6 cellular contexts compared by ENCODE assay signal in the genomic region with DNA sequence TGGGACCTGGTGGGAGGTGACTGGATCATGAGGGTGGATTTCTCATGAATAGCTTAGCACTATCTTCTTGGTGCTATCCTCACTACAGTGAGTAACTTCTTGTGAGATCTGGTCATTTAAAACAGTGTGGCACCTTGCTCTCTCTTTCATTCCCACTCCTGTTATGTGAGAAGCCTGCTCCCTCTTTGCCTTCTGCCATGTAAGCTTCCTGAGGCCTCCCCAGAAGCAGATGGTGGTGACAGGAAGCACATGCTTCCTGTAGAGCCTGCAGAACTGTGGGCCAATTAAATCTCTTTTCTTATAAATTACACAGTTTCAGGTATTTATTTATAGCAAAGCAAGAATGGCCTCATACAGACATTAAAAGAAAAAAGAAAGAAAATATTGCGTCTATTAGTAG. TPM values are rescaled to one million over a fixed set of nuclear protein-coding genes. Genes with fewer than 3 reads are reported as not detected.
DNase-seq lines count a peak whose midpoint lies in the region; ATAC-seq, FAIRE-seq and TF ChIP-seq lines count a peak whose summit lies in the region.
"Not testable (repeated sequence)": the region's sequence is repeated elsewhere in the genome, so short reads cannot be mapped to it uniquely, and the experiment has no call there.

No MANE protein-coding gene starts in this region.

- peak overlapping the region in 8 of 11 experiments; percentile 11 to 32 (median 22); a peak in 8 of 22 replicates for H3K4me2 ChIP-seq in BLaER1 treated with 17β-estradiol and CSF1 and Interleukin-3, amounts not matched to agents 10 nM and 100 nM
- not testable (repeated sequence) for H3K4me2 ChIP-seq in HepG2 (ENCODE audit: low read depth, low read length)

- H3K4me1 ChIP-seq in BLaER1 treated with 17β-estradiol and CSF1 and Interleukin-3, amounts not matched to agents 10 nM and 100 nM = peaks cover 8 to 28% (median 20%) of the 10 kb centered on the region in 10 experiments
- H3K4me1 ChIP-seq in endodermal cell (ENCODE audit: control insufficient read depth, insufficient read depth, low read length) = not testable (repeated sequence)
- H3K4me1 ChIP-seq in HepG2 (ENCODE audit: insufficient read depth, low read length) = peaks cover 45% of the 10 kb centered on the region

- not testable (repeated sequence) for FAIRE-seq in HepG2 (lab: Jason Lieb, UNC)

- 90% methylated on average over 1 of the region's 1 CpG; no CpG with 5 or more reads in 1 of the 2 experiments for WGBS in endodermal cell (ENCODE audit: insufficient coverage in 1 of 2, insufficient read length in 1 of 2), 2 experiments
- 97% methylated on average over 1 of the region's 1 CpG for WGBS in HepG2 (ENCODE audit: low lambda C conversion rate)

- peaks cover 53 to 91% (median 78%) of the 10 kb centered on the region in 11 experiments for H3K36me3 ChIP-seq in BLaER1 treated with 17β-estradiol and CSF1 and Interleukin-3, amounts not matched to agents 10 nM and 100 nM
- H3K36me3 ChIP-seq in endodermal cell (ENCODE audit: control insufficient read depth, insufficient read depth, low read length) (peaks cover 59% of the 10 kb centered on the region), HepG2 (replicated peaks in 1 of 2; ENCODE audit: control insufficient read depth in 1 of 2, insufficient read depth in 2 of 2, low read length in 2 of 2) (peaks cover 21 to 43% of the 10 kb centered on the region in 2 experiments)

- H3K27me3 Mint-ChIP-seq in endodermal cell (ENCODE audit: insufficient read depth) = not testable (repeated sequence)

- intact Hi-C loops in HepG2 (cut with micrococcal nuclease; ENCODE audit: unreplicated experiment) = not testable (repeated sequence)

- not testable (repeated sequence) for TF ChIP-seq EP300 in HepG2 (IDR thresholded peaks at IDR 0.05; ENCODE audit: low read depth in 2 of 2, low read length in 2 of 2); HepG2 (CRISPR knock-in tag; IDR thresholded peaks at IDR 0.05; ENCODE audit: borderline replicate concordance)

- peaks cover 30% of the 10 kb centered on the region for H3K79me2 ChIP-seq in HepG2 (ENCODE audit: insufficient read depth, low read length)

- not testable (repeated sequence) for TF ChIP-seq CTCF in coronary artery (IDR thresholded peaks at IDR 0.05); endodermal cell (conservative IDR thresholded peaks at IDR 0.05); HepG2 (CRISPR knock-in tag; IDR thresholded peaks at IDR 0.05)

- H3K4me3 ChIP-seq in BLaER1 treated with 17β-estradiol and CSF1 and Interleukin-3, amounts not matched to agents 10 nM and 100 nM; coronary artery; endodermal cell (ENCODE audit: low read length); HepG2 (replicated peaks in 1 of 3; ENCODE audit: insufficient read depth in 1 of 3, low read depth in 2 of 3, low read length in 3 of 3): not testable (repeated sequence)

- not testable (repeated sequence) for BruUV-seq in HepG2 (replicated peaks; lab: Mats Ljungman, UMichigan)

- POLR2A ChIA-PET in HepG2 (lab: Yijun Ruan, JAX) = interaction anchor here (1.0 to 2.2 kb wide), 3 partner anchors 20 to 45 kb away, joined by 3 to 5 read pairs (median 3); a partner anchor contains a TSS

- not testable (repeated sequence) for H3K4me1 Mint-ChIP-seq in endodermal cell

- DNase-seq in G401 (ENCODE audit: low spot score) (peak; percentile 83), Kasumi-1 (lab: John Stamatoyannopoulos, UW) (peak; percentile 54 to 64), coronary artery (ENCODE audit: low spot score) (peak; percentile 8), endodermal cell (peak; percentile 12)
- DNase-seq in HepG2 (ENCODE audit: low spot score) = not testable (repeated sequence)

- not testable (repeated sequence) for ATAC-seq in HepG2

- not testable (repeated sequence) for TF ChIP-seq POLR2A in HepG2 (IDR thresholded peaks at IDR 0.05; ENCODE audit: insufficient read depth in 1 of 2, low read depth in 2 of 2, low read length in 2 of 2)

- H2AFZ ChIP-seq in HepG2 (ENCODE audit: low read length) = not testable (repeated sequence)

- not testable (repeated sequence) for H3K27me3 ChIP-seq in BLaER1 treated with 17β-estradiol and CSF1 and Interleukin-3, amounts not matched to agents 10 nM and 100 nM; endodermal cell (ENCODE audit: control insufficient read depth, insufficient read depth, low read length, poor library complexity, severe bottlenecking); HepG2 (ENCODE audit: control insufficient read depth in 1 of 2, insufficient read depth in 2 of 2, low read length in 2 of 2)

- TF ChIP-seq RAD21 in HepG2 (CRISPR knock-in tag; IDR thresholded peaks at IDR 0.05) = not testable (repeated sequence)

- H3K27ac Mint-ChIP-seq in endodermal cell = not testable (repeated sequence)

- not testable (repeated sequence) for H3K27ac ChIP-seq in BLaER1 treated with 17β-estradiol and CSF1 and Interleukin-3, amounts not matched to agents 10 nM and 100 nM; coronary artery; endodermal cell (ENCODE audit: low read depth, low read length); HepG2 (ENCODE audit: extremely low read length, insufficient read depth, low read length)

- H3K9me3 ChIP-seq in BLaER1 treated with 17β-estradiol and CSF1 and Interleukin-3, amounts not matched to agents 10 nM and 100 nM (replicated peaks in 1 of 11) = peaks cover 51 to 76% (median 72%) of the 10 kb centered on the region in 11 experiments
- peaks cover 26% of the 10 kb centered on the region for H3K9me3 ChIP-seq in endodermal cell (ENCODE audit: control insufficient read depth, low read length)
- not testable (repeated sequence) for H3K9me3 ChIP-seq in HepG2 (ENCODE audit: low read length)

- not testable (repeated sequence) for H3K4me3 Mint-ChIP-seq in endodermal cell

- CTCF ChIA-PET in HepG2 (lab: Yijun Ruan, JAX; ENCODE audit: low intra/inter-chr PET ratio, low total read pairs) = not testable (repeated sequence)

- H3K9ac ChIP-seq in BLaER1 treated with 17β-estradiol and CSF1 and Interleukin-3, amounts not matched to agents 10 nM and 100 nM; endodermal cell (ENCODE audit: extremely low read depth, low read length, poor library complexity, severe bottlenecking); HepG2 (ENCODE audit: insufficient read depth, low read depth, low read length): not testable (repeated sequence)

- H3K36me3 Mint-ChIP-seq in endodermal cell (ENCODE audit: low read depth) = peaks cover 79% of the 10 kb centered on the region

- in situ Hi-C loops in G401 (cut with HindIII; ENCODE audit: low sequenced_read_pairs); HepG2 (cut with HindIII; ENCODE audit: extremely low pct_ligation_motif_present, low pct_unique_long_range_greater_than_20kb): not testable (repeated sequence)

- H4K20me1 ChIP-seq in BLaER1 treated with 17β-estradiol and CSF1 and Interleukin-3, amounts not matched to agents 10 nM and 100 nM; HepG2 (ENCODE audit: insufficient read depth, low read length): not testable (repeated sequence)

- H3K9me3 Mint-ChIP-seq in endodermal cell = peaks cover 34% of the 10 kb centered on the region

RNA-seq across cellular contexts. Expression of a gene that starts 5.9 kb away (rescaled TPM):
- 48.4 and 63.2 TPM in 2 replicates for total RNA-seq in G401 (2014; rRNA removed; shearing (Covaris generic))
- total RNA-seq in endodermal cell (10 to 100 TPM; 27.1 to 40.1 TPM), HepG2 (2016; rRNA removed; fragmentation: Illumina TruSeq; extraction: Trizol) (123 and 135 TPM in 2 replicates)
- polyA plus RNA-seq in endodermal cell (2013, experiment 1 of 2) = 25.3 TPM
- 23.9 TPM for polyA plus RNA-seq in endodermal cell (2013, experiment 2 of 2)
- 16.6 and 17.0 TPM in 2 replicates for total RNA-seq in HepG2 (2016; cell fraction: cytosol; rRNA removed; fragmentation: Illumina TruSeq; extraction: Trizol; ENCODE audit: low read depth)
- total RNA-seq in HepG2 (2016; cell fraction: insoluble cytoplasmic fraction; rRNA removed; fragmentation: Illumina TruSeq; extraction: Trizol) = 124 and 138 TPM in 2 replicates
- total RNA-seq in HepG2 (2016; cell fraction: membrane; rRNA removed; fragmentation: Illumina TruSeq; extraction: Trizol) = 45.5 and 47.8 TPM in 2 replicates
- 54.5 and 64.3 TPM in 2 replicates for total RNA-seq in HepG2 (2016; cell fraction: nucleus; rRNA removed; fragmentation: Illumina TruSeq; extraction: Trizol)
- 21.3 and 28.7 TPM in 2 replicates for polyA plus RNA-seq in HepG2 (2011; rRNA removed)
- 22.7 and 24.5 TPM in 2 replicates for polyA plus RNA-seq in HepG2 (2011; cell fraction: cytosol; rRNA removed)
- polyA plus RNA-seq in HepG2 (2011; cell fraction: nucleus; rRNA removed) = 16.1 and 17.6 TPM in 2 replicates
- 22.9 and 33.0 TPM in 2 replicates for polyA plus RNA-seq in HepG2 (2012)
- 20.5 and 20.6 TPM in 2 replicates for polyA plus RNA-seq in HepG2 (2016; cell fraction: cytosol; fragmentation: Illumina TruSeq; extraction: Trizol; ENCODE audit: low read depth)
- polyA plus RNA-seq in HepG2 (2016; cell fraction: insoluble cytoplasmic fraction; fragmentation: Illumina TruSeq; extraction: Trizol; ENCODE audit: low read depth) = 160 TPM in 2 replicates
- 42.7 and 43.1 TPM in 2 replicates for polyA plus RNA-seq in HepG2 (2016; cell fraction: membrane; fragmentation: Illumina TruSeq; extraction: Trizol; ENCODE audit: low read depth)
- polyA plus RNA-seq in HepG2 (2016; cell fraction: nucleus; fragmentation: Illumina TruSeq; extraction: Trizol; ENCODE audit: insufficient read depth, low read depth) = 92.2 and 100 TPM in 2 replicates
- 15.1 and 19.1 TPM in 2 replicates for polyA minus RNA-seq in HepG2 (2011; rRNA and poly(A)+ RNA removed; ENCODE audit: low replicate concordance)
- 13.2 and 18.8 TPM in 2 replicates for polyA minus RNA-seq in HepG2 (2011; cell fraction: cytosol; rRNA and poly(A)+ RNA removed)
- polyA minus RNA-seq in HepG2 (2011; cell fraction: nucleus; rRNA and poly(A)+ RNA removed) = 19.3 and 23.8 TPM in 2 replicates

RNA-seq across cellular contexts. Expression of a gene that starts 44.7 kb away (rescaled TPM):
- 36.6 and 41.7 TPM in 2 replicates for total RNA-seq in G401 (2014; rRNA removed; shearing (Covaris generic))
- 10 to 100 TPM; 28.2 to 35.2 TPM for total RNA-seq in endodermal cell
- 21.2 TPM for polyA plus RNA-seq in endodermal cell (2013, experiment 1 of 2)
- polyA plus RNA-seq in endodermal cell (2013, experiment 2 of 2) = 20.2 TPM
- total RNA-seq in HepG2 (2016; rRNA removed; fragmentation: Illumina TruSeq; extraction: Trizol) = 57.2 and 57.4 TPM in 2 replicates
- 73.8 and 75.1 TPM in 2 replicates for total RNA-seq in HepG2 (2016; cell fraction: cytosol; rRNA removed; fragmentation: Illumina TruSeq; extraction: Trizol; ENCODE audit: low read depth)
- 56.9 and 57.3 TPM in 2 replicates for total RNA-seq in HepG2 (2016; cell fraction: insoluble cytoplasmic fraction; rRNA removed; fragmentation: Illumina TruSeq; extraction: Trizol)
- 90.4 and 92.3 TPM in 2 replicates for total RNA-seq in HepG2 (2016; cell fraction: membrane; rRNA removed; fragmentation: Illumina TruSeq; extraction: Trizol)
- 37.2 and 39.3 TPM in 2 replicates for total RNA-seq in HepG2 (2016; cell fraction: nucleus; rRNA removed; fragmentation: Illumina TruSeq; extraction: Trizol)
- 12.7 and 14.5 TPM in 2 replicates for polyA plus RNA-seq in HepG2 (2011; rRNA removed)
- 12.8 and 14.0 TPM in 2 replicates for polyA plus RNA-seq in HepG2 (2011; cell fraction: cytosol; rRNA removed)
- 10.4 and 11.6 TPM in 2 replicates for polyA plus RNA-seq in HepG2 (2011; cell fraction: nucleus; rRNA removed)
- 21.0 and 21.2 TPM in 2 replicates for polyA plus RNA-seq in HepG2 (2012)
- 75.3 and 82.0 TPM in 2 replicates for polyA plus RNA-seq in HepG2 (2016; cell fraction: cytosol; fragmentation: Illumina TruSeq; extraction: Trizol; ENCODE audit: low read depth)
- polyA plus RNA-seq in HepG2 (2016; cell fraction: insoluble cytoplasmic fraction; fragmentation: Illumina TruSeq; extraction: Trizol; ENCODE audit: low read depth) = 46.3 and 47.8 TPM in 2 replicates
- 68.9 and 69.5 TPM in 2 replicates for polyA plus RNA-seq in HepG2 (2016; cell fraction: membrane; fragmentation: Illumina TruSeq; extraction: Trizol; ENCODE audit: low read depth)
- polyA plus RNA-seq in HepG2 (2016; cell fraction: nucleus; fragmentation: Illumina TruSeq; extraction: Trizol; ENCODE audit: insufficient read depth, low read depth) = 43.7 and 45.2 TPM in 2 replicates
- 10.4 and 15.6 TPM in 2 replicates for polyA minus RNA-seq in HepG2 (2011; rRNA and poly(A)+ RNA removed; ENCODE audit: low replicate concordance)
- 11.1 and 12.0 TPM in 2 replicates for polyA minus RNA-seq in HepG2 (2011; cell fraction: cytosol; rRNA and poly(A)+ RNA removed)
- polyA minus RNA-seq in HepG2 (2011; cell fraction: nucleus; rRNA and poly(A)+ RNA removed) = 17.3 and 19.1 TPM in 2 replicates
